In the genomic region with DNA sequence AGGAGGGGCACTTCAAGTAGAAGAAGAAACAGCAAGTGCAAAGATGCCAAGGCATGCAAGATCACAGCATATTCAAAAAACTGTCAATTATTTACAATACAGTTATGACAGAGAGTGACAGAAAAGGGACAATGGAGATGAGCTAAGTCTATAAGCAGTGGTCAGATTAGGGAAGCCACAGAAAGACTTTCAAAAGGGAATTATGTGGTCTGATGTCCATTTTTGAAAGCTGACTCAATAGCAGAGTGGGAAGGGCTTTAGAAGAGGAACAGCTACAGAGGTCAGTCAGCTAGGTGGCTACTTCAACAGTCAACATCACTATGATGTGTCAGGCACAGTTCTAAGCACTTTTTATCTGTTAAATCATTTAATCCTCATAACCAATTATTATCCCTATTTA, we compare ENCODE assay signal across 7 cellular contexts. TPM values are rescaled to one million over a fixed set of nuclear protein-coding genes. Genes with fewer than 3 reads are reported as not detected.
DNase-seq lines count a peak whose midpoint lies in the region; ATAC-seq and TF ChIP-seq lines count a peak whose summit lies in the region.

No MANE protein-coding gene starts in this region.

- no peak overlapping the region for H2BK15ac ChIP-seq in mesenchymal stem cell (ENCODE audit: low read depth, poor library complexity, severe bottlenecking)

- H3K23ac ChIP-seq in mesenchymal stem cell (ENCODE audit: low read length in 2 of 2) = no peak overlapping the region

- TF ChIP-seq CTCF in Panc1 (IDR thresholded peaks at IDR 0.05) = no peak
- TF ChIP-seq CTCF in prostate gland (IDR thresholded peaks at IDR 0.05) = no peak

- H4K8ac ChIP-seq in mesenchymal stem cell (ENCODE audit: low read length) = no peak overlapping the region

- CTCF ChIA-PET in Panc1 (lab: Charles Lee) = interaction anchor here (1.1 kb wide), 1 partner anchor 40 kb away, joined by 3 read pairs; no protein-coding TSS in a partner anchor

- H3K36me3 ChIP-seq in Panc1 (ENCODE audit: control insufficient read depth, insufficient read depth, low read length) (no peaks in the 10 kb centered on the region; the same call in 1 of the 2 replicates), mesenchymal stem cell (ENCODE audit: control insufficient read depth in 1 of 2, insufficient read depth in 2 of 2, low read depth in 1 of 2, low read length in 2 of 2) (peaks cover 9 to 24% of the 10 kb centered on the region in 2 experiments), prostate gland (no peaks in the 10 kb centered on the region)

- H2AK5ac ChIP-seq in mesenchymal stem cell (ENCODE audit: low read length, severe bottlenecking) = no peak overlapping the region

- in situ Hi-C loops in Panc1 (cut with HindIII; ENCODE audit: low pct_unique_long_range_greater_than_20kb, low sequenced_read_pairs) = no loop called here

- H3K4me2 ChIP-seq in mesenchymal stem cell (ENCODE audit: low read length, poor library complexity, severe bottlenecking) = no peak overlapping the region

- H2AFZ ChIP-seq in mesenchymal stem cell (ENCODE audit: low read depth, low read length) = no peak overlapping the region

- no peak overlapping the region for H3K4me3 ChIP-seq in Panc1 (ENCODE audit: low read depth in 2 of 2, low read length in 2 of 2)
- H3K4me3 ChIP-seq in mesenchymal stem cell (ENCODE audit: insufficient read depth in 1 of 2, low read depth in 1 of 2, low read length in 2 of 2) = no peak overlapping the region
- H3K4me3 ChIP-seq in prostate gland = no peak overlapping the region

- H3K27ac ChIP-seq in Panc1 (ENCODE audit: low read length) (peak overlapping the region; percentile 65), mesenchymal stem cell (ENCODE audit: low read length, poor library complexity, severe bottlenecking) (no peak overlapping the region), prostate gland (no peak overlapping the region)

- no peak overlapping the region for H3K4ac ChIP-seq in mesenchymal stem cell (ENCODE audit: low read depth in 1 of 2, low read length in 2 of 2)

- no peak overlapping the region for H3K14ac ChIP-seq in mesenchymal stem cell (ENCODE audit: low read length in 2 of 2)

- no peak overlapping the region for H2BK5ac ChIP-seq in mesenchymal stem cell (ENCODE audit: low read depth, low read length, poor library complexity, severe bottlenecking)

- DNase-seq in Panc1 (ENCODE audit: low read depth, low spot score) (no peak), mesenchymal stem cell (peak; percentile 81), putamen (ENCODE audit: low spot score) (no peak), prostate gland (ENCODE audit: low spot score) (no peak), DMS 273 treated with DMSO at 0.1 percent for 48 hours (lab: John Stamatoyannopoulos, UW) (no peak)

- H3K18ac ChIP-seq in mesenchymal stem cell (ENCODE audit: low read depth in 1 of 2, low read length in 2 of 2) = no peak overlapping the region

- no peak overlapping the region for H2BK120ac ChIP-seq in mesenchymal stem cell (ENCODE audit: low read depth, low read length)

- no peak overlapping the region for H4K91ac ChIP-seq in mesenchymal stem cell (ENCODE audit: low read length)

- H3K9ac ChIP-seq in mesenchymal stem cell (ENCODE audit: low read length) = no peak overlapping the region

- BruUV-seq in Panc1 (replicated peaks; lab: Mats Ljungman, UMichigan) = no TSS peak

- TF ChIP-seq POLR2A in prostate gland (IDR thresholded peaks at IDR 0.05) = no peak

- intact Hi-C loops in Panc1 (cut with micrococcal nuclease; ENCODE audit: unreplicated experiment) = no loop called here
- intact Hi-C loops in prostate gland (cut with DNase I) = loop anchor here (10.0 kb wide), 1 partner anchor 141 kb away; the partner anchor contains the start of gene DDIT4

- H2BK12ac ChIP-seq in mesenchymal stem cell (ENCODE audit: low read length in 2 of 2) = no peak overlapping the region

- H3K27me3 ChIP-seq in Panc1 (ENCODE audit: control insufficient read depth, insufficient read depth, low read length) (no peaks in the 10 kb centered on the region), mesenchymal stem cell (ENCODE audit: control insufficient read depth in 1 of 2, insufficient read depth in 1 of 2, low read length in 2 of 2) (no peaks in the 10 kb centered on the region), prostate gland (replicated peaks; ENCODE audit: insufficient read depth) (no peaks in the 10 kb centered on the region)

- POLR2A ChIA-PET in Panc1 (lab: Charles Lee) = interaction anchor here (0.6 kb wide), 1 partner anchor 178 kb away, joined by 3 read pairs; no protein-coding TSS in a partner anchor

- ATAC-seq in GM18867 (IDR thresholded peaks at IDR 0.05; ENCODE audit: unreplicated experiment) (peak; percentile 73), HG02642 (IDR thresholded peaks at IDR 0.05; ENCODE audit: poor library complexity, unreplicated experiment) (peak; percentile 76), Panc1 (no peak)

- no peaks in the 10 kb centered on the region for H3K9me3 ChIP-seq in Panc1 (ENCODE audit: control insufficient read depth, insufficient read depth, low read depth, low read length)
- no peaks in the 10 kb centered on the region for H3K9me3 ChIP-seq in mesenchymal stem cell (ENCODE audit: control insufficient read depth, low read length)
- no peaks in the 10 kb centered on the region for H3K9me3 ChIP-seq in prostate gland

- peaks cover 10% of the 10 kb centered on the region for H3K79me1 ChIP-seq in mesenchymal stem cell (replicated peaks; ENCODE audit: low read length, poor library complexity, severe bottlenecking)

- H3K4me1 ChIP-seq in Panc1 (ENCODE audit: control insufficient read depth, insufficient read depth, low read length) (peaks cover 12% of the 10 kb centered on the region), mesenchymal stem cell (ENCODE audit: control insufficient read depth, insufficient read depth, low read depth, low read length) (peaks cover 1% of the 10 kb centered on the region), prostate gland (replicated peaks) (no peaks in the 10 kb centered on the region)

RNA-seq across cellular contexts. Expression of gene SPOCK2, which starts 45.2 kb away (rescaled TPM):
- 4.8 TPM for total RNA-seq in Panc1 (2021; ENCODE audit: unreplicated experiment)
- polyA plus RNA-seq in Panc1 (2012; ENCODE audit: insufficient read length) = 4.2 TPM
- 0.22 TPM for polyA plus RNA-seq in mesenchymal stem cell (2013, experiment 1 of 2)
- 0.30 TPM for polyA plus RNA-seq in mesenchymal stem cell (2013, experiment 2 of 2)
- 100 to 1,000 TPM in 1 of 2 donors, 1 to 10 TPM in 1; 5.1 to 163 TPM for total RNA-seq in prostate gland
